ENCODE assay signal across 8 cellular contexts in genomic region chr6:133923938-133924593, GRCh38. TPM values are rescaled to one million over a fixed set of nuclear protein-coding genes. Genes with fewer than 3 reads are reported as not detected.
A peak's percentile ranks its signal among the peaks of the same experiment; 100 is the strongest.
DNase-seq lines count a peak whose midpoint lies in the region; ATAC-seq lines count a peak whose summit lies in the region.

No MANE protein-coding gene starts in this region.

- ATAC-seq in CD4-positive, CD25-positive, alpha-beta regulatory T cell (ENCODE audit: low read depth in 2 of 2): peak; percentile 79 to 84
- peak; percentile 77 for ATAC-seq in HG03460 (IDR thresholded peaks at IDR 0.05; ENCODE audit: unreplicated experiment)

- no peaks in the 10 kb centered on the region for H3K4me1 ChIP-seq in CD4-positive, CD25-positive, alpha-beta regulatory T cell (ENCODE audit: control insufficient read depth, insufficient read depth, low read length, poor library complexity, severe bottlenecking)

- H3K36me3 ChIP-seq in CD4-positive, CD25-positive, alpha-beta regulatory T cell (ENCODE audit: control insufficient read depth, insufficient read depth, low read length): no peaks in the 10 kb centered on the region

- H3K9me3 ChIP-seq in CD4-positive, CD25-positive, alpha-beta regulatory T cell (ENCODE audit: control insufficient read depth in 2 of 2, low read length in 2 of 2): no peaks in the 10 kb centered on the region

- H3K36me3 Mint-ChIP-seq in CD4-positive, CD25-positive, alpha-beta regulatory T cell: no peaks in the 10 kb centered on the region

- peaks cover 30% of the 10 kb centered on the region for H3K27me3 Mint-ChIP-seq in CD4-positive, CD25-positive, alpha-beta regulatory T cell

- H3K27ac ChIP-seq in CD4-positive, CD25-positive, alpha-beta regulatory T cell (ENCODE audit: insufficient read depth, low read length, poor library complexity, severe bottlenecking): no peak overlapping the region

- H3K27ac Mint-ChIP-seq in CD4-positive, CD25-positive, alpha-beta regulatory T cell: no peak overlapping the region

- no peaks in the 10 kb centered on the region for H3K4me1 Mint-ChIP-seq in CD4-positive, CD25-positive, alpha-beta regulatory T cell

- H3K4me3 ChIP-seq in CD4-positive, CD25-positive, alpha-beta regulatory T cell (ENCODE audit: low read depth, low read length): no peak overlapping the region

- H3K27me3 ChIP-seq in CD4-positive, CD25-positive, alpha-beta regulatory T cell (ENCODE audit: control insufficient read depth, insufficient read depth, low read length): peaks cover 28% of the 10 kb centered on the region

- H3K9me3 Mint-ChIP-seq in CD4-positive, CD25-positive, alpha-beta regulatory T cell: no peaks in the 10 kb centered on the region

- no peak overlapping the region for H3K4me3 Mint-ChIP-seq in CD4-positive, CD25-positive, alpha-beta regulatory T cell

- DNase-seq in CD4-positive, CD25-positive, alpha-beta regulatory T cell: peak; percentile 40 to 73 (median 66)
- DNase-seq in GM19238 (ENCODE audit: insufficient read length, low spot score) (peak; percentile 6), NCI-H524 treated with DMSO at 0.1 percent for 48 hours (lab: John Stamatoyannopoulos, UW) (peak; percentile 56), medulla oblongata (ENCODE audit: extremely low spot score) (peak; percentile 93)
- peak; percentile 57 for DNase-seq in activated CD4-positive, alpha-beta T cell treated with anti-CD3 and anti-CD28 coated beads for 48 hours
- DNase-seq in effector CD4-positive, alpha-beta T cell: peak; percentile 37
- peak; percentile 54 for DNase-seq in stimulated activated CD8-positive, alpha-beta memory T cell treated with anti-CD3 and anti-CD28 coated beads, Interleukin-4, amount 100 ng/mL, for 48 hours

RNA-seq across cellular contexts. Expression of gene TBPL1, which starts 29.0 kb away (rescaled TPM):
- total RNA-seq in CD4-positive, CD25-positive, alpha-beta regulatory T cell: 32.2 TPM
- 10 to 100 TPM; 55.1 to 73.6 (median 59.1) TPM for polyA plus RNA-seq in CD4-positive, CD25-positive, alpha-beta regulatory T cell

RNA-seq across cellular contexts. Expression of gene TCF21, which starts 35.2 kb away (rescaled TPM):
- total RNA-seq in CD4-positive, CD25-positive, alpha-beta regulatory T cell: not detected
- not detected for polyA plus RNA-seq in CD4-positive, CD25-positive, alpha-beta regulatory T cell

Comparison
In these comparisons a context has a peak if more than half of its experiments do, and no peak if none do; other contexts are left out.
1. DNase-seq: peak in every context shown above with its lines; median percentile 93 in medulla oblongata; 66 in CD4-positive, CD25-positive, alpha-beta regulatory T cell; 57 in activated CD4-positive, alpha-beta T cell treated with anti-CD3 and anti-CD28 coated beads for 48 hours; 56 in NCI-H524 treated with DMSO at 0.1 percent for 48 hours; 54 in stimulated activated CD8-positive, alpha-beta memory T cell treated with anti-CD3 and anti-CD28 coated beads, Interleukin-4, amount 100 ng/mL, for 48 hours; 37 in effector CD4-positive, alpha-beta T cell; 6 in GM19238.